In genomic region chr19:49930483-49931011, GRCh38 we compare ENCODE assay signal across 9 cellular contexts. TPM values are rescaled to one million over a fixed set of nuclear protein-coding genes. Genes with fewer than 3 reads are reported as not detected.
A peak's percentile ranks its signal among the peaks of the same experiment; 100 is the strongest.
DNase-seq lines count a peak whose midpoint lies in the region; ATAC-seq and TF ChIP-seq lines count a peak whose summit lies in the region.
"Had no signal": no experiment of that assay in that cellular context is flagged by ENCODE, and none has a peak within 500 bp of the region (broad histone marks: within the 10 kb centered on the region; RNA-seq: fewer than 3 reads in every experiment).

No MANE protein-coding gene starts in this region.

- H3K4me1 Mint-ChIP-seq in stimulated activated naive CD8-positive, alpha-beta T cell treated with anti-CD3 and anti-CD28 coated beads, Interleukin-15, Interleukin-2, amounts not matched to agents 100 ng/mL and 50 ng/mL, for 24 hours (ENCODE audit: low read depth): peaks cover 72% of the 10 kb centered on the region

- 36% methylated on average over 6 of the region's 15 CpGs for WGBS in right lobe of liver (ENCODE audit: insufficient coverage, low coverage, low lambda C conversion rate, missing lambda C conversion rate)

- H3K27me3 ChIP-seq in right lobe of liver: no peaks in the 10 kb centered on the region

- peaks cover 4% of the 10 kb centered on the region for H3K9me3 Mint-ChIP-seq in stimulated activated naive CD8-positive, alpha-beta T cell treated with anti-CD3 and anti-CD28 coated beads, Interleukin-15, Interleukin-2, amounts not matched to agents 100 ng/mL and 50 ng/mL, for 24 hours

- DNase-seq in stimulated activated naive CD8-positive, alpha-beta T cell treated with anti-CD3 and anti-CD28 coated beads, Interleukin-15, Interleukin-2, amounts not matched to agents 100 U/mL and 50 U/mL, for 24 hours: no peak
- no peak for DNase-seq in astrocyte of the cerebellum (ENCODE audit: low read depth)
- DNase-seq in right lobe of liver: peak; percentile 60 to 68 (median 63)
- DNase-seq in NCI-H2107 treated with DMSO at 0.1 percent for 48 hours (lab: John Stamatoyannopoulos, UW; ENCODE audit: unreplicated experiment): no peak

- no peak overlapping the region for H3K27ac ChIP-seq in right lobe of liver

- peaks cover 0 to 31% (median 20%) of the 10 kb centered on the region in 4 donors for H3K36me3 ChIP-seq in right lobe of liver

- no peaks in the 10 kb centered on the region for H3K27me3 Mint-ChIP-seq in stimulated activated naive CD8-positive, alpha-beta T cell treated with anti-CD3 and anti-CD28 coated beads, Interleukin-15, Interleukin-2, amounts not matched to agents 100 ng/mL and 50 ng/mL, for 24 hours

- H3K27ac Mint-ChIP-seq in stimulated activated naive CD8-positive, alpha-beta T cell treated with anti-CD3 and anti-CD28 coated beads, Interleukin-15, Interleukin-2, amounts not matched to agents 100 ng/mL and 50 ng/mL, for 24 hours: peak overlapping the region; percentile 98

- intact Hi-C loops in right lobe of liver (cut with DNase I): no loop called here

- H3K4me3 ChIP-seq in astrocyte of the cerebellum (ENCODE audit: low read depth, low read length): peak overlapping the region; percentile 65
- H3K4me3 ChIP-seq in right lobe of liver: peak overlapping the region; percentile 95 to 98 (median 98)

- TF ChIP-seq POLR2A in right lobe of liver (IDR thresholded peaks at IDR 0.05): no peak

- peaks cover 56% of the 10 kb centered on the region for H3K36me3 Mint-ChIP-seq in stimulated activated naive CD8-positive, alpha-beta T cell treated with anti-CD3 and anti-CD28 coated beads, Interleukin-15, Interleukin-2, amounts not matched to agents 100 ng/mL and 50 ng/mL, for 24 hours (ENCODE audit: low read depth)

- in situ Hi-C loops in astrocyte of the cerebellum (cut with HindIII; ENCODE audit: low sequenced_read_pairs): no loop called here

- H3K9me3 ChIP-seq in right lobe of liver: no peaks in the 10 kb centered on the region

- no peak for ATAC-seq in stimulated activated naive CD8-positive, alpha-beta T cell treated with anti-CD3 and anti-CD28 coated beads, Interleukin-15, Interleukin-2, amounts not matched to agents 100 U/mL and 50 U/mL, for 24 hours
- ATAC-seq in right lobe of liver (peak in 2 of 4 donors; percentile 2 to 15), GM21529 (IDR thresholded peaks at IDR 0.05; ENCODE audit: unreplicated experiment) (no peak), GM21825 (IDR thresholded peaks at IDR 0.05; ENCODE audit: unreplicated experiment) (no peak), HG03565 (IDR thresholded peaks at IDR 0.05; ENCODE audit: unreplicated experiment) (no peak)

- H3K4me3 Mint-ChIP-seq in stimulated activated naive CD8-positive, alpha-beta T cell treated with anti-CD3 and anti-CD28 coated beads, Interleukin-15, Interleukin-2, amounts not matched to agents 100 ng/mL and 50 ng/mL, for 24 hours: peak overlapping the region; percentile 98

- no peak for TF ChIP-seq CTCF in astrocyte of the cerebellum (IDR thresholded peaks at IDR 0.05; ENCODE audit: low read depth, low read length, missing control alignments)
- no peak for TF ChIP-seq CTCF in right lobe of liver (IDR thresholded peaks at IDR 0.05)

- H3K4me1 ChIP-seq in right lobe of liver: peaks cover 0 to 26% (median 8%) of the 10 kb centered on the region in 4 donors

RNA-seq across cellular contexts. Expression of gene NUP62, which starts 1.2 kb away (rescaled TPM):
- 10 to 100 TPM in 5 of 6 experiments, 1 to 10 TPM in 1; 9.3 to 55.5 (median 32.6) TPM for total RNA-seq in right lobe of liver

RNA-seq across cellular contexts. Expression of gene ATF5, which starts 1.5 kb away (rescaled TPM):
- total RNA-seq in right lobe of liver: 1,000 to 10,000 TPM in 1 of 6 experiments, 100 to 1,000 TPM in 5; 475 to 1,724 (median 619) TPM

RNA-seq across cellular contexts. Expression of gene SIGLEC11, which starts 30.4 kb away (rescaled TPM):
- 1 to 10 TPM in 5 of 6 experiments, under 1 TPM in 1; 0.74 to 3.0 (median 1.7) TPM for total RNA-seq in right lobe of liver
- total RNA-seq: pulmonary artery endothelial cell had no signal

RNA-seq across cellular contexts. Expression of gene IL4I1, which starts 33.9 kb away (rescaled TPM):
- total RNA-seq in right lobe of liver: 1 to 10 TPM in 2 of 6 experiments, under 1 TPM in 1, not detected in 3; 0.56 to 4.2 (median 1.0) TPM

RNA-seq across cellular contexts. Expression of gene TBC1D17, which starts 53.0 kb away (rescaled TPM):
- 10 to 100 TPM; 12.6 to 38.1 (median 27.8) TPM for total RNA-seq in right lobe of liver

Comparison
In these comparisons a context has a peak if more than half of its experiments do, and no peak if none do; other contexts are left out.
1. DNase-seq: peak in right lobe of liver (3 of 3); none in stimulated activated naive CD8-positive, alpha-beta T cell treated with anti-CD3 and anti-CD28 coated beads, Interleukin-15, Interleukin-2, amounts not matched to agents 100 U/mL and 50 U/mL, for 24 hours (single experiment), astrocyte of the cerebellum (single experiment) and NCI-H2107 treated with DMSO at 0.1 percent for 48 hours (single experiment).